In genomic region chr1:180228648-180229482, GRCh38 we compare ENCODE assay signal across 8 cellular contexts. TPM values are rescaled to one million over a fixed set of nuclear protein-coding genes. Genes with fewer than 3 reads are reported as not detected.
A peak's percentile ranks its signal among the peaks of the same experiment; 100 is the strongest.
DNase-seq lines count a peak whose midpoint lies in the region; ATAC-seq and TF ChIP-seq lines count a peak whose summit lies in the region.

No MANE protein-coding gene starts in this region.

- H3K9me3 ChIP-seq in cardiac muscle cell (ENCODE audit: low read depth), result no peaks in the 10 kb centered on the region
- H3K9me3 ChIP-seq in muscle layer of colon (ENCODE audit: low read length), result peaks cover 8% of the 10 kb centered on the region

- no peak overlapping the region for H3K27ac ChIP-seq in cardiac muscle cell
- H3K27ac ChIP-seq in coronary artery, result no peak overlapping the region
- H3K27ac ChIP-seq in muscle layer of colon (ENCODE audit: low read depth, low read length), result no peak overlapping the region
- H3K27ac ChIP-seq in substantia nigra (ENCODE audit: low read depth, low read length, poor library complexity, severe bottlenecking), result no peak overlapping the region

- TF ChIP-seq CTCF in cardiac muscle cell (IDR thresholded peaks at IDR 0.05; ENCODE audit: low read depth, low read length) (no peak), coronary artery (IDR thresholded peaks at IDR 0.05) (no peak)

- H3K36me3 ChIP-seq in cardiac muscle cell (no peaks in the 10 kb centered on the region), muscle layer of colon (ENCODE audit: insufficient read depth, low read length) (no peaks in the 10 kb centered on the region)

- intact Hi-C loops in Right ventricle myocardium superior (cut with DNase I), result no loop called here

- peaks cover 100% of the 10 kb centered on the region for H3K27me3 ChIP-seq in cardiac muscle cell
- peaks cover 59 to 78% of the 10 kb centered on the region in 2 donors for H3K27me3 ChIP-seq in muscle layer of colon (ENCODE audit: control insufficient read depth in 1 of 2, insufficient read depth in 2 of 2, low read length in 2 of 2)

- H3K4me3 ChIP-seq in cardiac muscle cell (peak overlapping the region; percentile 44), coronary artery (peak overlapping the region; percentile 72), muscle layer of colon (ENCODE audit: low read depth in 1 of 2, low read length in 2 of 2) (peak overlapping the region; percentile 32 to 36)

- H3K4me1 ChIP-seq in cardiac muscle cell (ENCODE audit: low read depth) (no peaks in the 10 kb centered on the region), muscle layer of colon (ENCODE audit: insufficient read depth, low read length) (peaks cover 26% of the 10 kb centered on the region)

- DNase-seq in cardiac muscle cell (ENCODE audit: low read depth in 1 of 2, low spot score in 1 of 2) (peak in 1 of 2 donors; percentile 23), Right ventricle myocardium superior (no peak), NCI-H2196 (lab: John Stamatoyannopoulos, UW; ENCODE audit: unreplicated experiment) (peak; percentile 39), coronary artery (ENCODE audit: low spot score) (no peak), GM19240 (ENCODE audit: insufficient read length, low spot score) (no peak), substantia nigra (lab: John Stamatoyannopoulos, UW) (no peak)
- no peak for DNase-seq in stimulated activated CD4-positive, alpha-beta T cell treated with anti-CD3 and anti-CD28 coated beads, Interleukin-4, amount 100 ng/mL, for 4 hours

- ATAC-seq in Right ventricle myocardium superior (ENCODE audit: poor library complexity), result no peak

- no peak overlapping the region for H3K9ac ChIP-seq in muscle layer of colon (ENCODE audit: low read length)

RNA-seq across cellular contexts. Expression of gene LHX4, which starts 1.2 kb away (rescaled TPM):
- not detected in 2 replicates for total RNA-seq in cardiac muscle cell
- polyA plus RNA-seq in cardiac muscle cell, result 0.09 and 0.20 TPM in 2 replicates
- not detected for total RNA-seq in Right ventricle myocardium superior
